ENCODE assay signal across 1 cellular context in the genomic region with DNA sequence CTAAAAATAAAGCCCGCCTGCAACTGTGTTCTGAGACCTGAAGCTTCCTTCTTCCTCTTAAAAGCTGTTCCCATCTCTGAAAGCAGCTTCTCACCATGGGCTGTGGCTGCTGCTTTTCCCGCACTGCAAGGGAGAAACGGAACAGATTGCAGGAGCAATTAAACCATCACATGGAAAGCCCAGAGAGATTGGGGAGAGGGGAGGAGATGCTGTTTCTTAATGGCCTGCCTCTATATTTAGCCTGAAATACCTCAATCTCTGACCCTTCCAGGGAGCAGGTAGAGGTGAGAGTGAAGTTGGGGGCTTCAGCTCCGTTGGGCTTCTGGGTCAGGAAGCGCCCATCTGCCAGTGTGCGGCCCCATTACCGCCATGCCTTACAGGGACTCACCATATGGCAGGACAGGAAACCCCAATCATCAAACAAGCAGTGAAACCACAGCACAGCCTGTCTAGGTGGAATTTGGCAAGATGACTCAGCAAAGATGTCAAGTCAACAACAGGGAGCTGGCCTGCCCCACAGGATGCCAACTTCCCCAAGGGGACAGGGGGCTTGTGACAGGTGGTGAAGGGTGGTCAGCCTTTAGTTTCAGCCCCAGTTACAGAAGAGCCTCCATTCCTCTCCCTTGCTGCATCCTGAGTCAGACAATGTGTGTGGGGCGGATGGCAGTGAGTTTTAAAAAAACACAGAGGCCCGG.
TF ChIP-seq lines count a peak whose summit lies in the region.

No MANE protein-coding gene starts in this region.

TF ChIP-seq in K562, 482 proteins besides CTCF, POLR2A, EP300 and RAD21 (continued from another document):
- no peak for TF ChIP-seq CHD7 (IDR thresholded peaks at IDR 0.05; ENCODE audit: low read depth, low read length)
- no peak for TF ChIP-seq HDAC3 (IDR thresholded peaks at IDR 0.05; ENCODE audit: borderline replicate concordance, partially characterized antibody)
- TF ChIP-seq MAFG (tag; conservative IDR thresholded peaks at IDR 0.05) = peak; percentile 92
- peak; percentile 90 for TF ChIP-seq C11orf30 (IDR thresholded peaks at IDR 0.05; ENCODE audit: low read depth)
- peak; percentile 35; the same call in 1 of the 2 replicates for TF ChIP-seq CBFA2T3 (IDR thresholded peaks at IDR 0.05)
- TF ChIP-seq, protein P1, sequence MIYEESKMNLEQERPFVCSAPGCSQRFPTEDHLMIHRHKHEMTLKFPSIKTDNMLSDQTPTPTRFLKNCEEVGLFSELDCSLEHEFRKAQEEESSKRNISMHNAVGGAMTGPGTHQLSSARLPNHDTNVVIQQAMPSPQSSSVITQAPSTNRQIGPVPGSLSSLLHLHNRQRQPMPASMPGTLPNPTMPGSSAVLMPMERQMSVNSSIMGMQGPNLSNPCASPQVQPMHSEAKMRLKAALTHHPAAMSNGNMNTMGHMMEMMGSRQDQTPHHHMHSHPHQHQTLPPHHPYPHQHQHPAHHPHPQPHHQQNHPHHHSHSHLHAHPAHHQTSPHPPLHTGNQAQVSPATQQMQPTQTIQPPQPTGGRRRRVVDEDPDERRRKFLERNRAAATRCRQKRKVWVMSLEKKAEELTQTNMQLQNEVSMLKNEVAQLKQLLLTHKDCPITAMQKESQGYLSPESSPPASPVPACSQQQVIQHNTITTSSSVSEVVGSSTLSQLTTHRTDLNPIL (CRISPR knock-in tag; IDR thresholded peaks at IDR 0.05) = no peak
- no peak for TF ChIP-seq SNIP1 (IDR thresholded peaks at IDR 0.05; ENCODE audit: low read depth)
- TF ChIP-seq CBFB (CRISPR knock-in tag; IDR thresholded peaks at IDR 0.05) = no peak
- TF ChIP-seq FOXK1 (CRISPR knock-in tag; IDR thresholded peaks at IDR 0.05; ENCODE audit: borderline replicate concordance) = no peak
- no peak for TF ChIP-seq ZNF41 (CRISPR knock-in tag; conservative IDR thresholded peaks at IDR 0.05)
- no peak for TF ChIP-seq KLF10 (CRISPR knock-in tag; IDR thresholded peaks at IDR 0.05)
- TF ChIP-seq MCM2 (IDR thresholded peaks at IDR 0.05; ENCODE audit: low read depth) = no peak
- TF ChIP-seq FOS (IDR thresholded peaks at IDR 0.05; ENCODE audit: extremely low read depth, insufficient read length) = no peak
